1 cellular context compared by ENCODE assay signal in the genomic region with DNA sequence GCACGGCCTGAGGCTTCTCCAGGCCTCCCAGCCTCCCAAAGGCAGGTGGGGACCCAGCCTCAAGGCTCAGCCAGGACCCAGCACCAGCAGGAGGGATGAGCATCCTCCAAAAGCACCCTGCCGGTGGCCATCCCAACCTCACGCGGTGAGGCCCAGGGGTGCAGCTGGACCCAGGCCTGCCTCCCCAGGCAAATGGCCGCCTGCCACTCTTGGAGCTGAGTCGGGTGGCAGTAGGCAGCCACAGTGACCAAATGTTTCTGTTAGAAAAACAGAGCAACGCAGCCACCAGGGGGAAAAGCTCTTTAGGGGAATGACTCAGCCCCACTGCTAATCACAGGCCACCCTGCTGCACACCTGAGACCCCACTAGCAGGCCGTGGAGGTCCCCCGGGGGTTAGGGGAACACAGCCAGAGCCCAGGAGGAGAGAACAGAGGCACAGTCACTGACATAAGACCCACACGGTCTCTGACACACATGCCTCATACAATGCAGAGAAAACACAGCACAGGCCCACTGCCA.
TF ChIP-seq lines count a peak whose summit lies in the region.

No MANE protein-coding gene starts in this region.

TF ChIP-seq in IMR-90, 13 proteins besides CTCF, POLR2A, EP300 and RAD21 (continued from another document):
- TF ChIP-seq MAZ (IDR thresholded peaks at IDR 0.05; ENCODE audit: borderline replicate concordance, low read depth, low read length), result no peak
